Comparison of ENCODE assay signal across 8 cellular contexts in genomic region chr3:65785065-65785645, GRCh38.
A peak's percentile ranks its signal among the peaks of the same experiment; 100 is the strongest.
DNase-seq lines count a peak whose midpoint lies in the region; ATAC-seq and TF ChIP-seq lines count a peak whose summit lies in the region.

No MANE protein-coding gene starts in this region.

- intact Hi-C loops in body of pancreas (cut with DNase I) (no loop called here), left colon (cut with DNase I, micrococcal nuclease) (loop anchor here in 1 of 2 donors (2.0 to 10.0 kb wide), 2 partner anchors 260 to 352 kb away; no protein-coding TSS in a partner anchor)

- H3K9me3 ChIP-seq in body of pancreas = no peaks in the 10 kb centered on the region

- TF ChIP-seq CTCF in GM13977 (IDR thresholded peaks at IDR 0.05; ENCODE audit: extremely low read depth, insufficient read depth, missing control alignments) = peak; percentile 59
- TF ChIP-seq CTCF in body of pancreas (IDR thresholded peaks at IDR 0.05) = peak; percentile 30 to 77 (median 69)

- in situ Hi-C loops in GM13977 (cut with MboI; ENCODE audit: low pct_unique_long_range_greater_than_20kb, low sequenced_read_pairs, unreplicated experiment) = loop anchor here (25.0 kb wide), 1 partner anchor 377 kb away; no protein-coding TSS in a partner anchor

- no peak overlapping the region for H3K27ac ChIP-seq in body of pancreas

- no peaks in the 10 kb centered on the region for H3K36me3 ChIP-seq in body of pancreas (replicated peaks in 1 of 2; ENCODE audit: insufficient read depth in 1 of 2, low read depth in 2 of 2)

- ATAC-seq in body of pancreas (peak; percentile 53), left colon (peak; percentile 46), GM21526 (IDR thresholded peaks at IDR 0.05; ENCODE audit: low FRiP score, unreplicated experiment) (no peak), GM18868 (IDR thresholded peaks at IDR 0.05; ENCODE audit: unreplicated experiment) (no peak)

- no peak for TF ChIP-seq POLR2A in body of pancreas (IDR thresholded peaks at IDR 0.05)

- peak; percentile 44 for DNase-seq in A172 (ENCODE audit: low spot score)
- DNase-seq in GM13977 (ENCODE audit: low spot score) = peak; percentile 43
- DNase-seq in NCI-H2227 (lab: John Stamatoyannopoulos, UW; ENCODE audit: unreplicated experiment) = peak; percentile 41
- DNase-seq in body of pancreas = no peak
- DNase-seq in left colon = no peak
- no peak for DNase-seq in activated CD8-positive, alpha-beta memory T cell treated with anti-CD3 and anti-CD28 coated beads, Interleukin-2, amount 50 U/mL, for 48 hours

- peaks cover 5% of the 10 kb centered on the region for H3K4me1 ChIP-seq in body of pancreas

- 19 to 20% methylated on average over 6 of the region's 6 CpGs for WGBS in body of pancreas, 2 donors

- H3K4me3 ChIP-seq in body of pancreas = no peak overlapping the region

- H3K27me3 ChIP-seq in body of pancreas = no peaks in the 10 kb centered on the region

Comparison
In these comparisons a context has a peak if more than half of its experiments do, and no peak if none do; other contexts are left out.
1. DNase-seq: peak in A172 (single experiment), GM13977 (single experiment) and NCI-H2227 (single experiment); none in body of pancreas (0 of 4), left colon (0 of 2) and activated CD8-positive, alpha-beta memory T cell treated with anti-CD3 and anti-CD28 coated beads, Interleukin-2, amount 50 U/mL, for 48 hours (single experiment).
2. ATAC-seq: peak in body of pancreas (single experiment) and left colon (single experiment); none in GM21526 (single experiment) and GM18868 (single experiment).